ENCODE assay signal across 10 cellular contexts in genomic region chr15:74156678-74157411, GRCh38. TPM values are rescaled to one million over a fixed set of nuclear protein-coding genes. Genes with fewer than 3 reads are reported as not detected.
DNase-seq lines count a peak whose midpoint lies in the region; ATAC-seq and TF ChIP-seq lines count a peak whose summit lies in the region.
"Had no signal": no experiment of that assay in that cellular context is flagged by ENCODE, and none has a peak within 500 bp of the region (broad histone marks: within the 10 kb centered on the region; RNA-seq: fewer than 3 reads in every experiment).

No MANE protein-coding gene starts in this region.

- no peak for TF ChIP-seq CTCF in VCaP (conservative IDR thresholded peaks at IDR 0.05)
- TF ChIP-seq CTCF in hepatocyte (IDR thresholded peaks at IDR 0.05; ENCODE audit: poor library complexity): no peak
- no peak for TF ChIP-seq CTCF in thoracic aorta (IDR thresholded peaks at IDR 0.05)

- no peaks in the 10 kb centered on the region for H3K27me3 ChIP-seq in hepatocyte
- no peaks in the 10 kb centered on the region for H3K27me3 ChIP-seq in thoracic aorta (replicated peaks; ENCODE audit: insufficient read depth)

- no peak overlapping the region for H3K27ac Mint-ChIP-seq in activated CD4-positive, alpha-beta T cell treated with anti-CD3 and anti-CD28 coated beads, Interleukin-2, amount 10 ng/mL, durations not matched to agents 7 days and 5 days

- no peak overlapping the region for H3K4me3 Mint-ChIP-seq in activated CD4-positive, alpha-beta T cell treated with anti-CD3 and anti-CD28 coated beads, Interleukin-2, amount 10 ng/mL, durations not matched to agents 7 days and 5 days

- no peak overlapping the region for H3K4me2 ChIP-seq in hepatocyte

- WGBS in hepatocyte (ENCODE audit: low lambda C conversion rate, missing lambda C conversion rate): 18% methylated on average over 7 of the region's 7 CpGs

- ATAC-seq in thoracic aorta (ENCODE audit: insufficient number of reproducible peaks, low FRiP score, low read depth): peak; percentile 79
- ATAC-seq in GM21528 (IDR thresholded peaks at IDR 0.05; ENCODE audit: low FRiP score, unreplicated experiment): no peak

- H3K9me3 Mint-ChIP-seq in activated CD4-positive, alpha-beta T cell treated with anti-CD3 and anti-CD28 coated beads, Interleukin-2, amount 10 ng/mL, durations not matched to agents 7 days and 5 days: no peaks in the 10 kb centered on the region

- H3K9me2 ChIP-seq in hepatocyte (replicated peaks; ENCODE audit: insufficient read depth): no peaks in the 10 kb centered on the region

- H3K9me3 ChIP-seq in hepatocyte (ENCODE audit: low read depth) (no peaks in the 10 kb centered on the region), thoracic aorta (no peaks in the 10 kb centered on the region)

- H3K79me2 ChIP-seq in hepatocyte: no peaks in the 10 kb centered on the region

- H3K27ac ChIP-seq in VCaP (peak overlapping the region; percentile 17; the same call in 1 of the 2 replicates), hepatocyte (peak overlapping the region; percentile 53), thoracic aorta (peak overlapping the region; percentile 44 to 57)
- H3K27ac ChIP-seq: epithelial cell of prostate had no signal

- H3K4me1 Mint-ChIP-seq in activated CD4-positive, alpha-beta T cell treated with anti-CD3 and anti-CD28 coated beads, Interleukin-2, amount 10 ng/mL, durations not matched to agents 7 days and 5 days: peaks cover 30% of the 10 kb centered on the region

- peaks cover 16% of the 10 kb centered on the region for H3K27me3 Mint-ChIP-seq in activated CD4-positive, alpha-beta T cell treated with anti-CD3 and anti-CD28 coated beads, Interleukin-2, amount 10 ng/mL, durations not matched to agents 7 days and 5 days

- no peaks in the 10 kb centered on the region for H4K20me1 ChIP-seq in hepatocyte (ENCODE audit: insufficient read depth, poor library complexity, severe bottlenecking)

- H2AFZ ChIP-seq in hepatocyte: no peak overlapping the region

- peak; percentile 17 for DNase-seq in activated CD4-positive, alpha-beta T cell treated with anti-CD3 and anti-CD28 coated beads, Interleukin-2, amount 10 ng/mL, durations not matched to agents 7 days and 5 days
- DNase-seq in activated CD4-positive, alpha-beta T cell treated with anti-CD3 and anti-CD28 coated beads, Interleukin-2, amount 50 U/mL, for 1 hour: no peak
- DNase-seq in hepatocyte (ENCODE audit: low spot score): no peak
- no peak for DNase-seq in thoracic aorta (ENCODE audit: low spot score)
- no peak for DNase-seq in GDM1 (lab: John Stamatoyannopoulos, UW)
- no peak for DNase-seq in activated naive CD4-positive, alpha-beta T cell treated with Interleukin-2 at 50 U/mL for 16 hours
- DNase-seq: activated gamma-delta T cell had no signal

- H3K36me3 ChIP-seq in hepatocyte (replicated peaks; ENCODE audit: insufficient read depth, low read depth) (no peaks in the 10 kb centered on the region), thoracic aorta (no peaks in the 10 kb centered on the region)

- POLR2A ChIA-PET in activated CD4-positive, alpha-beta T cell treated with anti-CD3 and anti-CD28 coated beads, Interleukin-2, amount 10 ng/mL, durations not matched to agents 7 days and 5 days (lab: Charles Lee): interaction anchor here (0.6 kb wide), 1 partner anchor 151 kb away, joined by 3 read pairs; no protein-coding TSS in a partner anchor

- H3K4me3 ChIP-seq in hepatocyte: no peak overlapping the region
- H3K4me3 ChIP-seq in thoracic aorta: no peak overlapping the region

- H3K4me1 ChIP-seq in hepatocyte (ENCODE audit: insufficient read depth) (peaks cover 19% of the 10 kb centered on the region), thoracic aorta (ENCODE audit: control insufficient read depth in 1 of 2, low read depth in 2 of 2) (peaks cover 10 to 38% of the 10 kb centered on the region in 2 donors)

- CTCF ChIA-PET in activated CD4-positive, alpha-beta T cell treated with anti-CD3 and anti-CD28 coated beads, Interleukin-2, amount 10 ng/mL, durations not matched to agents 7 days and 5 days (lab: Charles Lee): interaction anchor here (0.6 to 1.2 kb wide), 3 partner anchors 12 to 109 kb away, joined by 3 read pairs; no protein-coding TSS in a partner anchor

- H3K36me3 Mint-ChIP-seq in activated CD4-positive, alpha-beta T cell treated with anti-CD3 and anti-CD28 coated beads, Interleukin-2, amount 10 ng/mL, durations not matched to agents 7 days and 5 days (ENCODE audit: low read depth): no peaks in the 10 kb centered on the region

RNA-seq across cellular contexts. Expression of gene ISLR, which starts 16.7 kb away (rescaled TPM):
- total RNA-seq in activated CD4-positive, alpha-beta T cell treated with anti-CD3 and anti-CD28 coated beads, Interleukin-2, amount 10 ng/mL, durations not matched to agents 7 days and 5 days: not detected
- total RNA-seq in hepatocyte (31.4 and 36.4 TPM in 2 replicates), thoracic aorta (100 to 1,000 TPM in 1 of 2 donors, 10 to 100 TPM in 1; 76.8 to 323 TPM)
- polyA plus RNA-seq in hepatocyte: 27.8 and 32.0 TPM in 2 replicates

RNA-seq across cellular contexts. Expression of gene ISLR2, which starts 26.5 kb away (rescaled TPM):
- total RNA-seq in activated CD4-positive, alpha-beta T cell treated with anti-CD3 and anti-CD28 coated beads, Interleukin-2, amount 10 ng/mL, durations not matched to agents 7 days and 5 days: not detected
- total RNA-seq in hepatocyte (1.7 TPM in 1 of 2 replicates, not detected in the other), thoracic aorta (not detected)
- polyA plus RNA-seq in hepatocyte: 0.13 TPM in 1 of 2 replicates, not detected in the other

RNA-seq across cellular contexts. Expression of gene STRA6, which starts 45.7 kb away (rescaled TPM):
- total RNA-seq in activated CD4-positive, alpha-beta T cell treated with anti-CD3 and anti-CD28 coated beads, Interleukin-2, amount 10 ng/mL, durations not matched to agents 7 days and 5 days: not detected
- total RNA-seq in hepatocyte (13.6 and 31.5 TPM in 2 replicates), thoracic aorta (under 1 TPM in 1 of 2 donors, not detected in 1; 0.28 TPM)
- polyA plus RNA-seq in hepatocyte: 37.1 and 56.6 TPM in 2 replicates

Comparison
In these comparisons a context has a peak if more than half of its experiments do, and no peak if none do; other contexts are left out.
1. RNA of gene ISLR, which starts 16.7 kb away (total RNA-seq): 76.8 to 323 TPM in thoracic aorta and 31.4 to 36.4 TPM in hepatocyte; not detected in activated CD4-positive, alpha-beta T cell treated with anti-CD3 and anti-CD28 coated beads, Interleukin-2, amount 10 ng/mL, durations not matched to agents 7 days and 5 days; every median in the first group is over 10 times any median in the second.
2. RNA of gene STRA6, which starts 45.7 kb away (total RNA-seq): 13.6 to 31.5 TPM in hepatocyte; 0.28 TPM in thoracic aorta and not detected in activated CD4-positive, alpha-beta T cell treated with anti-CD3 and anti-CD28 coated beads, Interleukin-2, amount 10 ng/mL, durations not matched to agents 7 days and 5 days; every median in the first group is over 10 times any median in the second.
3. Peak in every context shown above with its lines, with median percentiles within 50 percentile points of each other: H3K27ac ChIP-seq.